ENCODE assay signal across 1 cellular context in genomic region chr17:50397919-50398285, GRCh38.
A peak's percentile ranks its signal among the peaks of the same experiment; 100 is the strongest.
TF ChIP-seq lines count a peak whose summit lies in the region.

No MANE protein-coding gene starts in this region.

TF ChIP-seq in HepG2, 621 proteins besides CTCF, POLR2A, EP300 and RAD21 (continues in another document):
- TF ChIP-seq FOXP1 (IDR thresholded peaks at IDR 0.05): no peak
- no peak for TF ChIP-seq FOXP1 (CRISPR knock-in tag; IDR thresholded peaks at IDR 0.05)
- TF ChIP-seq ZNF619 (CRISPR knock-in tag; IDR thresholded peaks at IDR 0.05): no peak
- no peak for TF ChIP-seq ZBTB38 (CRISPR knock-in tag; IDR thresholded peaks at IDR 0.05)
- TF ChIP-seq ZNF766 (CRISPR knock-in tag; IDR thresholded peaks at IDR 0.05; ENCODE audit: borderline replicate concordance): peak; percentile 1; the same call in 1 of the 2 replicates
- TF ChIP-seq DNMT3B (CRISPR knock-in tag; conservative IDR thresholded peaks at IDR 0.05): no peak
- TF ChIP-seq, protein P1, sequence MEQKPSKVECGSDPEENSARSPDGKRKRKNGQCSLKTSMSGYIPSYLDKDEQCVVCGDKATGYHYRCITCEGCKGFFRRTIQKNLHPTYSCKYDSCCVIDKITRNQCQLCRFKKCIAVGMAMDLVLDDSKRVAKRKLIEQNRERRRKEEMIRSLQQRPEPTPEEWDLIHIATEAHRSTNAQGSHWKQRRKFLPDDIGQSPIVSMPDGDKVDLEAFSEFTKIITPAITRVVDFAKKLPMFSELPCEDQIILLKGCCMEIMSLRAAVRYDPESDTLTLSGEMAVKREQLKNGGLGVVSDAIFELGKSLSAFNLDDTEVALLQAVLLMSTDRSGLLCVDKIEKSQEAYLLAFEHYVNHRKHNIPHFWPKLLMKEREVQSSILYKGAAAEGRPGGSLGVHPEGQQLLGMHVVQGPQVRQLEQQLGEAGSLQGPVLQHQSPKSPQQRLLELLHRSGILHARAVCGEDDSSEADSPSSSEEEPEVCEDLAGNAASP (CRISPR knock-in tag; IDR thresholded peaks at IDR 0.05; ENCODE audit: borderline replicate concordance): no peak
- no peak for TF ChIP-seq SP5 (CRISPR knock-in tag; IDR thresholded peaks at IDR 0.05; ENCODE audit: borderline replicate concordance, low read depth)
- no peak for TF ChIP-seq GMEB2 (CRISPR knock-in tag; IDR thresholded peaks at IDR 0.05; ENCODE audit: low read depth)
- TF ChIP-seq TBX2 (CRISPR knock-in tag; IDR thresholded peaks at IDR 0.05; ENCODE audit: borderline replicate concordance): no peak
- TF ChIP-seq ZNF891 (CRISPR knock-in tag; IDR thresholded peaks at IDR 0.05): no peak
- 0 out of 2 replicates have a peak, but pooled peaks have one; percentile 6 for TF ChIP-seq ZNF335 (CRISPR knock-in tag; IDR thresholded peaks at IDR 0.05)
- no peak for TF ChIP-seq CREB1 (IDR thresholded peaks at IDR 0.05)
- TF ChIP-seq CREB1 (CRISPR knock-in tag; IDR thresholded peaks at IDR 0.05): no peak
- TF ChIP-seq SNAPC4 (CRISPR knock-in tag; IDR thresholded peaks at IDR 0.05): no peak
- no peak for TF ChIP-seq ZNF225 (CRISPR knock-in tag; IDR thresholded peaks at IDR 0.05)
- TF ChIP-seq, protein P2, sequence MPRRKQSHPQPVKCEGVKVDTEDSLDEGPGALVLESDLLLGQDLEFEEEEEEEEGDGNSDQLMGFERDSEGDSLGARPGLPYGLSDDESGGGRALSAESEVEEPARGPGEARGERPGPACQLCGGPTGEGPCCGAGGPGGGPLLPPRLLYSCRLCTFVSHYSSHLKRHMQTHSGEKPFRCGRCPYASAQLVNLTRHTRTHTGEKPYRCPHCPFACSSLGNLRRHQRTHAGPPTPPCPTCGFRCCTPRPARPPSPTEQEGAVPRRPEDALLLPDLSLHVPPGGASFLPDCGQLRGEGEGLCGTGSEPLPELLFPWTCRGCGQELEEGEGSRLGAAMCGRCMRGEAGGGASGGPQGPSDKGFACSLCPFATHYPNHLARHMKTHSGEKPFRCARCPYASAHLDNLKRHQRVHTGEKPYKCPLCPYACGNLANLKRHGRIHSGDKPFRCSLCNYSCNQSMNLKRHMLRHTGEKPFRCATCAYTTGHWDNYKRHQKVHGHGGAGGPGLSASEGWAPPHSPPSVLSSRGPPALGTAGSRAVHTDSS (CRISPR knock-in tag; conservative IDR thresholded peaks at IDR 0.05): no peak
- 0 out of 2 replicates have a peak, but pooled peaks have one; percentile 10 for TF ChIP-seq ZNF256 (CRISPR knock-in tag; conservative IDR thresholded peaks at IDR 0.05)
- no peak for TF ChIP-seq ZNF781 (CRISPR knock-in tag; IDR thresholded peaks at IDR 0.05; ENCODE audit: borderline replicate concordance, not compliant biosample characterization)
- no peak for TF ChIP-seq PAWR (CRISPR knock-in tag; IDR thresholded peaks at IDR 0.05; ENCODE audit: borderline replicate concordance)
- TF ChIP-seq MNT (IDR thresholded peaks at IDR 0.05): no peak
- TF ChIP-seq RFX5 (IDR thresholded peaks at IDR 0.05; ENCODE audit: low read depth, low read length): no peak
- TF ChIP-seq, protein P3, sequence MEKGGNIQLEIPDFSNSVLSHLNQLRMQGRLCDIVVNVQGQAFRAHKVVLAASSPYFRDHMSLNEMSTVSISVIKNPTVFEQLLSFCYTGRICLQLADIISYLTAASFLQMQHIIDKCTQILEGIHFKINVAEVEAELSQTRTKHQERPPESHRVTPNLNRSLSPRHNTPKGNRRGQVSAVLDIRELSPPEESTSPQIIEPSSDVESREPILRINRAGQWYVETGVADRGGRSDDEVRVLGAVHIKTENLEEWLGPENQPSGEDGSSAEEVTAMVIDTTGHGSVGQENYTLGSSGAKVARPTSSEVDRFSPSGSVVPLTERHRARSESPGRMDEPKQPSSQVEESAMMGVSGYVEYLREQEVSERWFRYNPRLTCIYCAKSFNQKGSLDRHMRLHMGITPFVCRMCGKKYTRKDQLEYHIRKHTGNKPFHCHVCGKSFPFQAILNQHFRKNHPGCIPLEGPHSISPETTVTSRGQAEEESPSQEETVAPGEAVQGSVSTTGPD (CRISPR knock-in tag; IDR thresholded peaks at IDR 0.05): no peak
- TF ChIP-seq ZC3H13 (CRISPR knock-in tag; IDR thresholded peaks at IDR 0.05): no peak
- TF ChIP-seq CREBL2 (CRISPR knock-in tag; IDR thresholded peaks at IDR 0.05; ENCODE audit: borderline replicate concordance): no peak
- TF ChIP-seq DPF2 (CRISPR knock-in tag; IDR thresholded peaks at IDR 0.05; ENCODE audit: borderline replicate concordance, low read depth): no peak
- no peak for TF ChIP-seq ZNF644 (CRISPR knock-in tag; IDR thresholded peaks at IDR 0.05; ENCODE audit: low read depth)
- TF ChIP-seq PHF20 (CRISPR knock-in tag; IDR thresholded peaks at IDR 0.05): no peak
- TF ChIP-seq, protein P4, sequence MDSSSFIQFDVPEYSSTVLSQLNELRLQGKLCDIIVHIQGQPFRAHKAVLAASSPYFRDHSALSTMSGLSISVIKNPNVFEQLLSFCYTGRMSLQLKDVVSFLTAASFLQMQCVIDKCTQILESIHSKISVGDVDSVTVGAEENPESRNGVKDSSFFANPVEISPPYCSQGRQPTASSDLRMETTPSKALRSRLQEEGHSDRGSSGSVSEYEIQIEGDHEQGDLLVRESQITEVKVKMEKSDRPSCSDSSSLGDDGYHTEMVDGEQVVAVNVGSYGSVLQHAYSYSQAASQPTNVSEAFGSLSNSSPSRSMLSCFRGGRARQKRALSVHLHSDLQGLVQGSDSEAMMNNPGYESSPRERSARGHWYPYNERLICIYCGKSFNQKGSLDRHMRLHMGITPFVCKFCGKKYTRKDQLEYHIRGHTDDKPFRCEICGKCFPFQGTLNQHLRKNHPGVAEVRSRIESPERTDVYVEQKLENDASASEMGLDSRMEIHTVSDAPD (CRISPR knock-in tag; IDR thresholded peaks at IDR 0.05): no peak
- no peak for TF ChIP-seq ZFY (CRISPR knock-in tag; IDR thresholded peaks at IDR 0.05)
- no peak for TF ChIP-seq IKZF1 (IDR thresholded peaks at IDR 0.05)
- TF ChIP-seq ZNF773 (CRISPR knock-in tag; IDR thresholded peaks at IDR 0.05; ENCODE audit: borderline replicate concordance): no peak
- TF ChIP-seq, protein P5, sequence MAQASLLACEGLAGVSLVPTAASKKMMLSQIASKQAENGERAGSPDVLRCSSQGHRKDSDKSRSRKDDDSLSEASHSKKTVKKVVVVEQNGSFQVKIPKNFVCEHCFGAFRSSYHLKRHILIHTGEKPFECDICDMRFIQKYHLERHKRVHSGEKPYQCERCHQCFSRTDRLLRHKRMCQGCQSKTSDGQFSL (CRISPR knock-in tag; IDR thresholded peaks at IDR 0.05): peak; percentile 37; the same call in 1 of the 2 replicates
- TF ChIP-seq CENPX (CRISPR knock-in tag; IDR thresholded peaks at IDR 0.05): no peak
- TF ChIP-seq ATF6 (CRISPR knock-in tag; conservative IDR thresholded peaks at IDR 0.05): no peak
- TF ChIP-seq, protein P6, sequence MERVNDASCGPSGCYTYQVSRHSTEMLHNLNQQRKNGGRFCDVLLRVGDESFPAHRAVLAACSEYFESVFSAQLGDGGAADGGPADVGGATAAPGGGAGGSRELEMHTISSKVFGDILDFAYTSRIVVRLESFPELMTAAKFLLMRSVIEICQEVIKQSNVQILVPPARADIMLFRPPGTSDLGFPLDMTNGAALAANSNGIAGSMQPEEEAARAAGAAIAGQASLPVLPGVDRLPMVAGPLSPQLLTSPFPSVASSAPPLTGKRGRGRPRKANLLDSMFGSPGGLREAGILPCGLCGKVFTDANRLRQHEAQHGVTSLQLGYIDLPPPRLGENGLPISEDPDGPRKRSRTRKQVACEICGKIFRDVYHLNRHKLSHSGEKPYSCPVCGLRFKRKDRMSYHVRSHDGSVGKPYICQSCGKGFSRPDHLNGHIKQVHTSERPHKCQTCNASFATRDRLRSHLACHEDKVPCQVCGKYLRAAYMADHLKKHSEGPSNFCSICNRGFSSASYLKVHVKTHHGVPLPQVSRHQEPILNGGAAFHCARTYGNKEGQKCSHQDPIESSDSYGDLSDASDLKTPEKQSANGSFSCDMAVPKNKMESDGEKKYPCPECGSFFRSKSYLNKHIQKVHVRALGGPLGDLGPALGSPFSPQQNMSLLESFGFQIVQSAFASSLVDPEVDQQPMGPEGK (CRISPR knock-in tag; IDR thresholded peaks at IDR 0.05): peak; percentile 37; the same call in 1 of the 2 replicates
- TF ChIP-seq JUNB (CRISPR knock-in tag; IDR thresholded peaks at IDR 0.05; ENCODE audit: borderline replicate concordance): no peak
- TF ChIP-seq ZNF383 (CRISPR knock-in tag; IDR thresholded peaks at IDR 0.05; ENCODE audit: borderline replicate concordance): no peak
- TF ChIP-seq GZF1 (CRISPR knock-in tag; IDR thresholded peaks at IDR 0.05): no peak
- TF ChIP-seq ZBTB21 (CRISPR knock-in tag; IDR thresholded peaks at IDR 0.05): no peak
- TF ChIP-seq ZBTB43 (CRISPR knock-in tag; conservative IDR thresholded peaks at IDR 0.05): no peak
